9 cellular contexts compared by ENCODE assay signal in genomic region chr15:65421360-65422215, GRCh38. TPM values are rescaled to one million over a fixed set of nuclear protein-coding genes. Genes with fewer than 3 reads are reported as not detected.
DNase-seq lines count a peak whose midpoint lies in the region; FAIRE-seq and TF ChIP-seq lines count a peak whose summit lies in the region.
"Had no signal": no experiment of that assay in that cellular context is flagged by ENCODE, and none has a peak within 500 bp of the region (broad histone marks: within the 10 kb centered on the region; RNA-seq: fewer than 3 reads in every experiment).

No MANE protein-coding gene starts in this region.

- H3K27me3 ChIP-seq in KMS-11 (ENCODE audit: insufficient read depth, low read depth) (peaks cover 9% of the 10 kb centered on the region), mammary epithelial cell (ENCODE audit: insufficient read depth, low read length) (peaks cover 21% of the 10 kb centered on the region)

- no peak overlapping the region for H3K4me3 ChIP-seq in KMS-11 (IDR thresholded peaks at IDR 0.05; ENCODE audit: insufficient read depth, low read depth, low read length)
- peak overlapping the region in 2 of 3 experiments; percentile 37 to 51 for H3K4me3 ChIP-seq in mammary epithelial cell (replicated peaks in 1 of 3; ENCODE audit: insufficient read depth in 1 of 3, low read depth in 2 of 3, low read length in 3 of 3)
- H3K4me3 ChIP-seq in kidney (ENCODE audit: low read length in 2 of 2) = peak overlapping the region; percentile 30 to 54

- H3K79me2 ChIP-seq in KMS-11 (ENCODE audit: insufficient read depth, low read depth) (no peaks in the 10 kb centered on the region), mammary epithelial cell (ENCODE audit: insufficient read depth, low read length) (no peaks in the 10 kb centered on the region)

- H3K9me3 ChIP-seq in mammary epithelial cell (replicated peaks; ENCODE audit: insufficient read depth, low read length) (no peaks in the 10 kb centered on the region), kidney (ENCODE audit: control insufficient read depth in 1 of 2, low read length in 2 of 2) (no peaks in the 10 kb centered on the region)

- H3K36me3 ChIP-seq in KMS-11 (ENCODE audit: insufficient read depth) (no peaks in the 10 kb centered on the region), mammary epithelial cell (ENCODE audit: insufficient read depth, low read length) (no peaks in the 10 kb centered on the region), kidney (ENCODE audit: control insufficient read depth in 1 of 2, insufficient read depth in 2 of 2, low read length in 2 of 2) (no peaks in the 10 kb centered on the region)

- no peak overlapping the region for H2AFZ ChIP-seq in KMS-11 (ENCODE audit: low read depth)
- peak overlapping the region; percentile 82 for H2AFZ ChIP-seq in mammary epithelial cell (ENCODE audit: low read depth, low read length)

- DNase-seq in ELR (ENCODE audit: low read depth) = peak; percentile 19
- DNase-seq in mammary epithelial cell = no peak
- no peak for DNase-seq in kidney
- peak; percentile 33 for DNase-seq in stimulated activated CD8-positive, alpha-beta memory T cell treated with anti-CD3 and anti-CD28 coated beads, Interleukin-4, amount 100 ng/mL, for 48 hours
- DNase-seq in NOMO-1 (lab: John Stamatoyannopoulos, UW; ENCODE audit: unreplicated experiment in 2 of 2) = no peak
- no peak for DNase-seq in activated gamma-delta T cell (lab: John Stamatoyannopoulos, UW)
- no peak for DNase-seq in 8988T

- H3K4me2 ChIP-seq in KMS-11 (peak overlapping the region; percentile 48; the same call in 1 of the 2 replicates), mammary epithelial cell (ENCODE audit: insufficient read depth, low read depth, low read length) (peak overlapping the region; percentile 98)

- no peaks in the 10 kb centered on the region for H3K4me1 ChIP-seq in KMS-11 (ENCODE audit: low read depth, poor library complexity, severe bottlenecking)
- peaks cover 11% of the 10 kb centered on the region for H3K4me1 ChIP-seq in mammary epithelial cell (ENCODE audit: insufficient read depth, low read length)
- H3K4me1 ChIP-seq in kidney (ENCODE audit: control insufficient read depth in 1 of 2, insufficient read depth in 1 of 2, low read depth in 1 of 2, low read length in 2 of 2) = peaks cover 5 to 13% of the 10 kb centered on the region in 2 donors

- TF ChIP-seq CTCF in KMS-11 (conservative IDR thresholded peaks at IDR 0.05; ENCODE audit: low read depth, low read length) (no peak), mammary epithelial cell (conservative IDR thresholded peaks at IDR 0.05 in 1 of 2, IDR thresholded peaks at IDR 0.05 in 1 of 2; ENCODE audit: extremely low read depth in 1 of 2, insufficient read depth in 1 of 2, low read depth in 1 of 2, low read length in 2 of 2) (no peak), kidney (IDR thresholded peaks at IDR 0.05; ENCODE audit: borderline replicate concordance, extremely low read depth, insufficient read depth) (no peak)

- WGBS in mammary epithelial cell (ENCODE audit: low coverage, missing lambda C conversion rate) = 11% methylated on average over 21 of the region's 39 CpGs

- FAIRE-seq in kidney (lab: Jason Lieb, UNC) = no peak

- BruUV-seq in mammary epithelial cell (replicated peaks; lab: Mats Ljungman, UMichigan) = no TSS peak

- CTCF ChIA-PET in mammary epithelial cell (lab: Charles Lee; ENCODE audit: low non-redundant PET) = no interaction called here

- intact Hi-C loops in mammary epithelial cell (cut with micrococcal nuclease) = loop anchor here (2.0 kb wide), 1 partner anchor 13 kb away; no protein-coding TSS in a partner anchor
- intact Hi-C loops in kidney (cut with DNase I) = no loop called here

- in situ Hi-C loops in mammary epithelial cell (cut with MboI; ENCODE audit: low sequenced_read_pairs in 2 of 2) = no loop called here

- H3K27ac ChIP-seq in KMS-11 (no peak overlapping the region), mammary epithelial cell (ENCODE audit: insufficient read depth, low read depth, low read length) (no peak overlapping the region), kidney (ENCODE audit: low read depth in 2 of 2, low read length in 2 of 2) (no peak overlapping the region)

- H4K20me1 ChIP-seq in KMS-11 (ENCODE audit: insufficient read depth) = no peaks in the 10 kb centered on the region
- no peaks in the 10 kb centered on the region for H4K20me1 ChIP-seq in mammary epithelial cell (ENCODE audit: insufficient read depth, low read length)

- H3K9ac ChIP-seq in KMS-11 = no peak overlapping the region
- H3K9ac ChIP-seq in mammary epithelial cell (ENCODE audit: insufficient read depth, low read length) = no peak overlapping the region
- peak overlapping the region in 1 of 2 donors; percentile 29 for H3K9ac ChIP-seq in kidney (ENCODE audit: low read length in 2 of 2)

- dilution Hi-C loops in mammary epithelial cell (cut with HindIII; ENCODE audit: low sequenced_read_pairs) = no loop called here

RNA-seq across cellular contexts. Expression of gene IGDCC4, which starts 1.2 kb away (rescaled TPM):
- total RNA-seq in mammary epithelial cell = 1 to 10 TPM in 1 of 2 donors, under 1 TPM in 1; 0.09 to 1.3 TPM
- polyA plus RNA-seq in mammary epithelial cell = 0.05 TPM
- polyA minus RNA-seq in mammary epithelial cell = not detected
- total RNA-seq in kidney = 4.3 TPM
- 0.17 TPM for polyA plus RNA-seq in kidney (ENCODE audit: insufficient read depth, low read depth, low replicate concordance)
- total RNA-seq: T-helper 2 cell treated with Interferon-gamma antibody and Interleukin-4, amounts not matched to agents 100 ng/mL and 5 ng/mL, for 36 hours had no signal

RNA-seq across cellular contexts. Expression of gene IGDCC3, which starts 43.8 kb away (rescaled TPM):
- total RNA-seq in mammary epithelial cell (not detected), kidney (0.22 TPM)
- polyA plus RNA-seq in mammary epithelial cell (not detected), kidney (ENCODE audit: insufficient read depth, low read depth, low replicate concordance) (0.49 TPM)
- polyA minus RNA-seq in mammary epithelial cell = not detected
- total RNA-seq: T-helper 2 cell treated with Interferon-gamma antibody and Interleukin-4, amounts not matched to agents 100 ng/mL and 5 ng/mL, for 36 hours had no signal

Comparison
In these comparisons a context has a peak if more than half of its experiments do, and no peak if none do; other contexts are left out.
1. DNase-seq: peak in ELR (single experiment) and stimulated activated CD8-positive, alpha-beta memory T cell treated with anti-CD3 and anti-CD28 coated beads, Interleukin-4, amount 100 ng/mL, for 48 hours (single experiment); none in mammary epithelial cell (single experiment), kidney (single experiment), NOMO-1 (0 of 2), activated gamma-delta T cell (single experiment) and 8988T (single experiment).